ENCODE assay signal across 17 cellular contexts in genomic region chr7:87173456-87173855, GRCh38.
"Had no signal": no experiment of that assay in that cellular context is flagged by ENCODE, and none has a peak within 500 bp of the region (broad histone marks: within the 10 kb centered on the region; RNA-seq: fewer than 3 reads in every experiment).

No MANE protein-coding gene starts in this region.

- DNase-seq: activated CD4-positive, alpha-beta T cell treated with anti-CD3 and anti-CD28 coated beads, Interleukin-2, amount 50 U/mL, for 48 hours; activated gamma-delta T cell; activated T-cell treated with anti-CD3 and anti-CD28 coated beads, Interleukin-2, amount 50 U/mL, for 48 hours; central memory CD4-positive, alpha-beta T cell; effector CD4-positive, alpha-beta T cell; foreskin melanocyte; head of caudate nucleus; left colon; lower lobe of right lung; midbrain; retina; stimulated activated CD4-positive, alpha-beta T cell treated with anti-CD3 and anti-CD28 coated beads, Interleukin-15, amount 100 ng/mL, for 24 hours; stimulated activated CD4-positive, alpha-beta T cell treated with anti-CD3 and anti-CD28 coated beads, Interleukin-4, amount 100 ng/mL, for 24 hours; stimulated activated naive CD8-positive, alpha-beta T cell treated with anti-CD3 and anti-CD28 coated beads, Interleukin-15, Interleukin-2, amounts not matched to agents 100 U/mL and 50 U/mL, for 24 hours; transverse colon had no signal

- H3K27me3 Mint-ChIP-seq: brain had no signal

- H3K4me3 Mint-ChIP-seq: brain had no signal

- H3K27ac Mint-ChIP-seq: activated naive CD4-positive, alpha-beta T cell treated with anti-CD3 and anti-CD28 coated beads, Interleukin-2, amount 50 U/mL, for 72 hours had no signal

- H3K9me3 Mint-ChIP-seq: activated naive CD4-positive, alpha-beta T cell treated with anti-CD3 and anti-CD28 coated beads, Interleukin-2, amount 50 U/mL, for 72 hours; brain had no signal

- ATAC-seq: activated naive CD4-positive, alpha-beta T cell treated with anti-CD3 and anti-CD28 coated beads, Interleukin-2, amount 50 U/mL, for 72 hours; left colon; lower lobe of right lung; stimulated activated naive CD8-positive, alpha-beta T cell treated with anti-CD3 and anti-CD28 coated beads, Interleukin-15, Interleukin-2, amounts not matched to agents 100 U/mL and 50 U/mL, for 24 hours had no signal
